In genomic region chr12:10926263-10926662, GRCh38 we compare ENCODE assay signal across 3 cellular contexts.
TF ChIP-seq lines count a peak whose summit lies in the region.

No MANE protein-coding gene starts in this region.

TF ChIP-seq in A549, 52 proteins besides CTCF, POLR2A, EP300 and RAD21:
- TF ChIP-seq RFX5 (IDR thresholded peaks at IDR 0.05) (no peak), HOXB13 (CRISPR knock-in tag; IDR thresholded peaks at IDR 0.05; ENCODE audit: low read depth) (no peak), ATOH8 (CRISPR knock-in tag; IDR thresholded peaks at IDR 0.05; ENCODE audit: low read depth) (no peak), MAFK (IDR thresholded peaks at IDR 0.05; ENCODE audit: partially characterized antibody) (peak; percentile 93), TP53 (CRISPR knock-in tag; IDR thresholded peaks at IDR 0.05) (no peak), NFE2L2 (conservative IDR thresholded peaks at IDR 0.05; ENCODE audit: low read length) (peak; percentile 55)

TF ChIP-seq in IMR-90, 13 proteins besides CTCF, POLR2A, EP300 and RAD21:
- TF ChIP-seq MXI1 (IDR thresholded peaks at IDR 0.05; ENCODE audit: borderline replicate concordance, low read depth, low read length) (no peak), MAFK (IDR thresholded peaks at IDR 0.05; ENCODE audit: low read depth, low read length) (peak; percentile 94), SMC3 (IDR thresholded peaks at IDR 0.05; ENCODE audit: low read depth, low read length) (no peak), CEBPB (IDR thresholded peaks at IDR 0.05; ENCODE audit: low read depth, low read length) (no peak), CHD1 (IDR thresholded peaks at IDR 0.05; ENCODE audit: low read depth, low read length) (no peak), NFE2L2 (IDR thresholded peaks at IDR 0.05; ENCODE audit: low read depth, low read length) (peak; percentile 69), RFX5 (IDR thresholded peaks at IDR 0.05; ENCODE audit: low read depth, low read length) (no peak)
TF ChIP-seq in IMR-90: peak in this region for 2.

TF ChIP-seq in K562, 482 proteins besides CTCF, POLR2A, EP300 and RAD21:
- no peak for TF ChIP-seq ARID2 (IDR thresholded peaks at IDR 0.05)
- peak; percentile 79 for TF ChIP-seq C11orf30 (IDR thresholded peaks at IDR 0.05; ENCODE audit: low read depth)
- no peak for TF ChIP-seq RFX1 (IDR thresholded peaks at IDR 0.05)
- TF ChIP-seq STAG1 (CRISPR knock-in tag; IDR thresholded peaks at IDR 0.05; ENCODE audit: borderline replicate concordance), result no peak
- peak; percentile 81 for TF ChIP-seq MAFF (IDR thresholded peaks at IDR 0.05; ENCODE audit: low read length)
- TF ChIP-seq FOXK1 (CRISPR knock-in tag; IDR thresholded peaks at IDR 0.05; ENCODE audit: borderline replicate concordance), result no peak
- no peak for TF ChIP-seq IFI16 (CRISPR knock-in tag; IDR thresholded peaks at IDR 0.05)
- TF ChIP-seq MAFG (tag; conservative IDR thresholded peaks at IDR 0.05), result peak; percentile 77
- TF ChIP-seq ZNF316 (IDR thresholded peaks at IDR 0.05), result peak; percentile 86
- TF ChIP-seq MAFK (IDR thresholded peaks at IDR 0.05; ENCODE audit: low read length), result peak; percentile 76
TF ChIP-seq in K562: peak in this region for 5.
